Comparison of ENCODE assay signal across 1 cellular context in genomic region chr9:133030317-133031129, GRCh38.
TF ChIP-seq lines count a peak whose summit lies in the region.

GTF3C5 (plus strand) TSS chr9:133030997; CDS start chr9:133031012, 15 bp downstream.

TF ChIP-seq in HEK293, 187 proteins besides CTCF, POLR2A, EP300 and RAD21 (continued from another document and continues in another):
- TF ChIP-seq ZNF398 (tag by site-specific recombination; IDR thresholded peaks at IDR 0.05) (no peak; the same call in 1 of the 2 replicates), ZNF423 (tag by site-specific recombination; IDR thresholded peaks at IDR 0.05) (0 out of 2 replicates have a peak, but pooled peaks have one; percentile 26), MYNN (tag by site-specific recombination; IDR thresholded peaks at IDR 0.05; ENCODE audit: borderline replicate concordance) (peak; percentile 78), ZNF488 (tag by site-specific recombination; IDR thresholded peaks at IDR 0.05) (0 out of 2 replicates have a peak, but pooled peaks have one; percentile 48), ZBTB11 (tag by site-specific recombination; conservative IDR thresholded peaks at IDR 0.05; ENCODE audit: low read depth) (peak; percentile 100), SETDB1 (IDR thresholded peaks at IDR 0.05; ENCODE audit: insufficient read length, low read length) (no peak), ZNF121 (tag by site-specific recombination; IDR thresholded peaks at IDR 0.05) (peak; percentile 86), ZNF311 (tag by site-specific recombination; IDR thresholded peaks at IDR 0.05; ENCODE audit: borderline replicate concordance) (no peak), ZNF549 (tag by site-specific recombination; IDR thresholded peaks at IDR 0.05) (no peak), ATF2 (tag by site-specific recombination; IDR thresholded peaks at IDR 0.05; ENCODE audit: low read depth) (peak; percentile 30; the same call in 1 of the 2 replicates), ZNF19 (tag by site-specific recombination; IDR thresholded peaks at IDR 0.05; ENCODE audit: low read depth) (0 out of 2 replicates have a peak, but pooled peaks have one; percentile 29), REST (tag by site-specific recombination; IDR thresholded peaks at IDR 0.05) (peak; percentile 75), ZNF148 (tag by site-specific recombination; IDR thresholded peaks at IDR 0.05; ENCODE audit: borderline replicate concordance) (peak; percentile 97), ZBTB48 (tag by site-specific recombination; IDR thresholded peaks at IDR 0.05) (peak; percentile 99), PATZ1 (tag by site-specific recombination; IDR thresholded peaks at IDR 0.05) (peak; percentile 94), ZNF76 (tag by site-specific recombination; IDR thresholded peaks at IDR 0.05; ENCODE audit: borderline replicate concordance, low read depth) (peak; percentile 88), PRDM2 (tag by site-specific recombination; IDR thresholded peaks at IDR 0.05; ENCODE audit: borderline replicate concordance) (peak; percentile 95; the same call in 1 of the 2 replicates), ZNF785 (tag by site-specific recombination; IDR thresholded peaks at IDR 0.05) (peak; percentile 85), ZNF433 (tag by site-specific recombination; IDR thresholded peaks at IDR 0.05; ENCODE audit: low read depth) (no peak), ZNF473 (tag by site-specific recombination; IDR thresholded peaks at IDR 0.05) (no peak), ZNF23 (tag by site-specific recombination; IDR thresholded peaks at IDR 0.05; ENCODE audit: borderline replicate concordance) (no peak), ZNF555 (tag by site-specific recombination; conservative IDR thresholded peaks at IDR 0.05) (no peak), ZNF416 (tag by site-specific recombination; IDR thresholded peaks at IDR 0.05) (no peak), ZNF621 (tag by site-specific recombination; IDR thresholded peaks at IDR 0.05) (no peak), ZFP69B (tag by site-specific recombination; IDR thresholded peaks at IDR 0.05) (peak; percentile 98), EGR2 (tag by site-specific recombination; IDR thresholded peaks at IDR 0.05; ENCODE audit: low read depth) (peak; percentile 52), GLI2 (tag by site-specific recombination; IDR thresholded peaks at IDR 0.05; ENCODE audit: borderline replicate concordance, low read depth) (peak; percentile 18; the same call in 1 of the 2 replicates), ZNF629 (tag by site-specific recombination; IDR thresholded peaks at IDR 0.05) (peak; percentile 86), ZNF37A (tag by site-specific recombination; IDR thresholded peaks at IDR 0.05) (0 out of 2 replicates have a peak, but pooled peaks have one; percentile 15), ZNF558 (tag by site-specific recombination; IDR thresholded peaks at IDR 0.05) (0 out of 2 replicates have a peak, but pooled peaks have one; percentile 40)
